ENCODE assay signal across 8 cellular contexts in genomic region chr5:52787600-52788504, GRCh38. TPM values are rescaled to one million over a fixed set of nuclear protein-coding genes. Genes with fewer than 3 reads are reported as not detected.
DNase-seq lines count a peak whose midpoint lies in the region; ATAC-seq and TF ChIP-seq lines count a peak whose summit lies in the region.

TSS of gene ITGA1 (plus strand) at chr5:52787916. CDS start at chr5:52788354, 438 bp downstream.
TSS of gene PELO (plus strand) at chr5:52787916. CDS start at chr5:52800395, 12,479 bp downstream.

- H3K27ac Mint-ChIP-seq in neural progenitor cell, result no peak within 1 kb of the TSS

- DNase-seq in PC-3 (peak; percentile 62), foreskin melanocyte (peak; percentile 82), neural progenitor cell (ENCODE audit: low spot score) (peak; percentile 82), transverse colon (peak; percentile 78)
- DNase-seq in activated naive CD4-positive, alpha-beta T cell (lab: John Stamatoyannopoulos, UW), result peak in 3 of 4 experiments; percentile 13 to 26 (median 14)

- no peaks in the 10 kb centered on the region for H3K4me1 Mint-ChIP-seq in neural progenitor cell

- peak within 1 kb of the TSS; percentile 88 for H2AFZ ChIP-seq in PC-3 (ENCODE audit: low read length)
- H2AFZ ChIP-seq in neural progenitor cell (replicated peaks), result peak within 1 kb of the TSS; percentile 92

- H3K27ac ChIP-seq in BLaER1, result no peak within 1 kb of the TSS
- H3K27ac ChIP-seq in PC-3 (ENCODE audit: low read length), result peak within 1 kb of the TSS; percentile 85
- no peak within 1 kb of the TSS for H3K27ac ChIP-seq in neural progenitor cell
- peak within 1 kb of the TSS; percentile 91 to 98 (median 95) for H3K27ac ChIP-seq in transverse colon

- peaks cover 4% of the 10 kb centered on the region for H3K9me3 Mint-ChIP-seq in neural progenitor cell

- H3K4me2 ChIP-seq in BLaER1, result peak within 1 kb of the TSS; percentile 73
- peak within 1 kb of the TSS; percentile 90 for H3K4me2 ChIP-seq in PC-3 (ENCODE audit: low read length)
- peak within 1 kb of the TSS; percentile 76 for H3K4me2 ChIP-seq in neural progenitor cell

- POLR2A ChIA-PET in PC-3 (lab: Charles Lee; ENCODE audit: unreplicated experiment), result interaction anchor here (0.5 to 0.7 kb wide), 2 partner anchors 10 to 137 kb away, joined by 3 to 4 read pairs; no protein-coding TSS in a partner anchor

- H3K9ac ChIP-seq in BLaER1, result no peak within 1 kb of the TSS
- H3K9ac ChIP-seq in PC-3 (ENCODE audit: low read length), result peak within 1 kb of the TSS; percentile 90
- H3K9ac ChIP-seq in neural progenitor cell, result no peak within 1 kb of the TSS

- BruUV-seq in PC-3 (replicated peaks; lab: Mats Ljungman, UMichigan), result no TSS peak

- H3K4me3 ChIP-seq in BLaER1 (peak within 1 kb of the TSS; percentile 60), PC-3 (ENCODE audit: low read length) (peak within 1 kb of the TSS; percentile 77), neural progenitor cell (peak within 1 kb of the TSS; percentile 57), transverse colon (peak within 1 kb of the TSS; percentile 55 to 77 (median 70))

- H3K79me2 ChIP-seq in PC-3 (ENCODE audit: low read length), result peaks cover 25% of the 10 kb centered on the region
- no peaks in the 10 kb centered on the region for H3K79me2 ChIP-seq in neural progenitor cell (ENCODE audit: low read depth)

- CTCF ChIA-PET in PC-3 (lab: Charles Lee), result interaction anchor here (0.5 to 2.2 kb wide), 3 partner anchors 20 to 128 kb away, joined by 3 to 8 read pairs (median 6); no protein-coding TSS in a partner anchor

- intact Hi-C loops in PC-3 (cut with micrococcal nuclease) (loop anchor here (1.0 to 10.0 kb wide), 7 partner anchors 11 to 307 kb away; partner anchors contain the start of gene ITGA2), transverse colon (cut with DNase I; ENCODE audit: low total_unique reads) (loop anchor here (5.0 kb wide), 1 partner anchor 129 kb away; no protein-coding TSS in a partner anchor)

- no peaks in the 10 kb centered on the region for H3K9me2 ChIP-seq in PC-3 (replicated peaks; ENCODE audit: low read length)

- H3K4me3 Mint-ChIP-seq in neural progenitor cell, result peak within 1 kb of the TSS; percentile 89

- H3K9me3 ChIP-seq in BLaER1, result peaks cover 5% of the 10 kb centered on the region; the same call in 1 of the 2 replicates
- no peaks in the 10 kb centered on the region for H3K9me3 ChIP-seq in PC-3 (ENCODE audit: low read length)
- no peaks in the 10 kb centered on the region for H3K9me3 ChIP-seq in neural progenitor cell (ENCODE audit: low read depth)
- H3K9me3 ChIP-seq in transverse colon, result no peaks in the 10 kb centered on the region

- peak; percentile 39; the same call in 1 of the 2 replicates for TF ChIP-seq CTCF in PC-3 (conservative IDR thresholded peaks at IDR 0.05; ENCODE audit: low read depth, low read length)
- TF ChIP-seq CTCF in neural progenitor cell (IDR thresholded peaks at IDR 0.05), result peak; percentile 50
- TF ChIP-seq CTCF in transverse colon (IDR thresholded peaks at IDR 0.05), result peak; percentile 19 to 35 (median 21)

- TF ChIP-seq POLR2A in transverse colon (IDR thresholded peaks at IDR 0.05), result peak; percentile 72

- ATAC-seq in GM19023 (IDR thresholded peaks at IDR 0.05; ENCODE audit: unreplicated experiment) (peak; percentile 82), HG03135 (IDR thresholded peaks at IDR 0.05; ENCODE audit: unreplicated experiment) (peak; percentile 75), PC-3 (peak; percentile 68)

- 1% methylated on average over 50 of the region's 61 CpGs; no CpG with 5 or more reads in 1 of the 2 donors for WGBS in transverse colon (ENCODE audit: low coverage in 1 of 2), 2 donors

- H3K36me3 Mint-ChIP-seq in neural progenitor cell, result no peaks in the 10 kb centered on the region

- in situ Hi-C loops in transverse colon (cut with MboI; ENCODE audit: low pct_ligation_motif_present in 1 of 4, low pct_unique_long_range_greater_than_20kb in 1 of 4, low sequenced_read_pairs in 3 of 4), result loop anchor here (10.0 to 25.0 kb wide), 3 partner anchors 124 to 299 kb away; no protein-coding TSS in a partner anchor

- peaks cover 37% of the 10 kb centered on the region for H3K27me3 ChIP-seq in BLaER1
- H3K27me3 ChIP-seq in PC-3 (ENCODE audit: low read length), result no peaks in the 10 kb centered on the region
- H3K27me3 ChIP-seq in neural progenitor cell, result peaks cover 19% of the 10 kb centered on the region
- no peaks in the 10 kb centered on the region for H3K27me3 ChIP-seq in transverse colon

- no peak for TF ChIP-seq EP300 in transverse colon (IDR thresholded peaks at IDR 0.05; ENCODE audit: low read depth)

- H3K36me3 ChIP-seq in BLaER1, result no peaks in the 10 kb centered on the region
- H3K36me3 ChIP-seq in PC-3 (ENCODE audit: low read depth, low read length), result no peaks in the 10 kb centered on the region
- no peaks in the 10 kb centered on the region for H3K36me3 ChIP-seq in neural progenitor cell
- H3K36me3 ChIP-seq in transverse colon, result no peaks in the 10 kb centered on the region

- H4K20me1 ChIP-seq in BLaER1, result no peaks in the 10 kb centered on the region
- peaks cover 25% of the 10 kb centered on the region; the same call in 1 of the 2 replicates for H4K20me1 ChIP-seq in PC-3 (ENCODE audit: low read length)
- no peaks in the 10 kb centered on the region for H4K20me1 ChIP-seq in neural progenitor cell (ENCODE audit: low read depth)

- H3F3A ChIP-seq in PC-3 (ENCODE audit: low read length, unreplicated experiment) (peaks cover 4% of the 10 kb centered on the region), neural progenitor cell (ENCODE audit: low read depth) (peaks cover 19% of the 10 kb centered on the region)

- H3K27me3 Mint-ChIP-seq in neural progenitor cell (ENCODE audit: insufficient read depth, low read depth), result peaks cover 4% of the 10 kb centered on the region

- peaks cover 8% of the 10 kb centered on the region; the same call in 1 of the 2 replicates for H3K4me1 ChIP-seq in BLaER1
- peaks cover 48% of the 10 kb centered on the region for H3K4me1 ChIP-seq in PC-3 (ENCODE audit: insufficient read depth, low read length)
- no peaks in the 10 kb centered on the region for H3K4me1 ChIP-seq in neural progenitor cell
- peaks cover 0 to 34% (median 14%) of the 10 kb centered on the region in 4 donors for H3K4me1 ChIP-seq in transverse colon

RNA-seq across cellular contexts. Expression of gene ITGA1, which starts in this region (rescaled TPM):
- total RNA-seq in PC-3 (2014; rRNA removed) (3.4 and 4.7 TPM in 2 replicates), neural progenitor cell (ENCODE audit: low replicate concordance) (2.2 and 3.9 TPM in 2 replicates), transverse colon (10 to 100 TPM; 42.6 to 83.2 (median 48.0) TPM)

RNA-seq across cellular contexts. Expression of gene PELO, which starts in this region (rescaled TPM):
- total RNA-seq in PC-3 (2014; rRNA removed), result 33.6 and 45.3 TPM in 2 replicates
- total RNA-seq in neural progenitor cell (ENCODE audit: low replicate concordance), result 8.5 and 11.7 TPM in 2 replicates
- 10 to 100 TPM; 10.1 to 62.3 (median 16.8) TPM for total RNA-seq in transverse colon

Comparison
In these comparisons a context has a peak if more than half of its experiments do, and no peak if none do; other contexts are left out.
1. H3K27ac ChIP-seq: peak in PC-3 (single experiment) and transverse colon (4 of 4); none in BLaER1 (single experiment) and neural progenitor cell (single experiment).
2. DNase-seq: peak in every context shown above with its lines; median percentile 82 in foreskin melanocyte; 82 in neural progenitor cell; 78 in transverse colon; 62 in PC-3; 14 in activated naive CD4-positive, alpha-beta T cell.
3. Peak in every context shown above with its lines, with median percentiles within 50 percentile points of each other: H3K4me2 ChIP-seq, H3K4me3 ChIP-seq, ATAC-seq and CTCF ChIP-seq.